ENCODE assay signal across 12 cellular contexts in genomic region chr2:190838492-190838910, GRCh38. TPM values are rescaled to one million over a fixed set of nuclear protein-coding genes. Genes with fewer than 3 reads are reported as not detected.
DNase-seq lines count a peak whose midpoint lies in the region; ATAC-seq and TF ChIP-seq lines count a peak whose summit lies in the region.
"Had no signal": no experiment of that assay in that cellular context is flagged by ENCODE, and none has a peak within 500 bp of the region (broad histone marks: within the 10 kb centered on the region; RNA-seq: fewer than 3 reads in every experiment).

No MANE protein-coding gene starts in this region.

- H3K4me3 ChIP-seq in RWPE2 (ENCODE audit: severe bottlenecking) (no peak overlapping the region), epithelial cell of esophagus (ENCODE audit: low read length) (no peak overlapping the region), aorta (ENCODE audit: low read length in 2 of 2) (no peak overlapping the region)
- H3K4me3 ChIP-seq: BLaER1 treated with 17β-estradiol and CSF1 and Interleukin-3, amounts not matched to agents 10 nM and 100 nM; prostate gland had no signal

- H3K27ac Mint-ChIP-seq in activated naive CD4-positive, alpha-beta T cell treated with anti-CD3 and anti-CD28 coated beads, Interleukin-2, amount 50 U/mL, for 24 hours = peak overlapping the region; percentile 11
- no peak overlapping the region for H3K27ac Mint-ChIP-seq in activated naive CD4-positive, alpha-beta T cell treated with anti-CD3 and anti-CD28 coated beads for 36 hours
- H3K27ac Mint-ChIP-seq: endodermal cell had no signal

- CTCF ChIA-PET in activated naive CD4-positive, alpha-beta T cell treated with anti-CD3 and anti-CD28 coated beads for 36 hours (lab: Charles Lee) = interaction anchor here (1.0 to 1.5 kb wide), 3 partner anchors 12 to 57 kb away, joined by 3 to 4 read pairs (median 3); no protein-coding TSS in a partner anchor

- H3K9me3 ChIP-seq in RWPE2 (ENCODE audit: severe bottlenecking) (no peaks in the 10 kb centered on the region), aorta (ENCODE audit: control insufficient read depth, low read length) (no peaks in the 10 kb centered on the region)
- H3K9me3 ChIP-seq: BLaER1 treated with 17β-estradiol and CSF1 and Interleukin-3, amounts not matched to agents 10 nM and 100 nM; prostate gland had no signal

- H3K4me1 Mint-ChIP-seq in activated naive CD4-positive, alpha-beta T cell treated with anti-CD3 and anti-CD28 coated beads, Interleukin-2, amount 50 U/mL, for 24 hours = peaks cover 37% of the 10 kb centered on the region
- H3K4me1 Mint-ChIP-seq in activated naive CD4-positive, alpha-beta T cell treated with anti-CD3 and anti-CD28 coated beads for 36 hours (ENCODE audit: low read depth) = peaks cover 39% of the 10 kb centered on the region

- no peak overlapping the region for H3K4me3 Mint-ChIP-seq in activated naive CD4-positive, alpha-beta T cell treated with anti-CD3 and anti-CD28 coated beads, Interleukin-2, amount 50 U/mL, for 24 hours
- H3K4me3 Mint-ChIP-seq in activated naive CD4-positive, alpha-beta T cell treated with anti-CD3 and anti-CD28 coated beads for 36 hours = no peak overlapping the region
- H3K4me3 Mint-ChIP-seq: endodermal cell had no signal

- no peaks in the 10 kb centered on the region for H3K9me3 Mint-ChIP-seq in activated naive CD4-positive, alpha-beta T cell treated with anti-CD3 and anti-CD28 coated beads, Interleukin-2, amount 50 U/mL, for 24 hours
- H3K9me3 Mint-ChIP-seq in activated naive CD4-positive, alpha-beta T cell treated with anti-CD3 and anti-CD28 coated beads for 36 hours = no peaks in the 10 kb centered on the region
- H3K9me3 Mint-ChIP-seq: endodermal cell had no signal

- H3K36me3 ChIP-seq in RWPE2 (ENCODE audit: low read depth) (no peaks in the 10 kb centered on the region), aorta (ENCODE audit: control insufficient read depth in 1 of 2, insufficient read depth in 2 of 2, low read length in 1 of 2) (no peaks in the 10 kb centered on the region)
- H3K36me3 ChIP-seq: BLaER1 treated with 17β-estradiol and CSF1 and Interleukin-3, amounts not matched to agents 10 nM and 100 nM; prostate gland had no signal

- H3K4me1 ChIP-seq in RWPE2 (ENCODE audit: insufficient read depth, poor library complexity, severe bottlenecking) (peaks cover 27% of the 10 kb centered on the region), aorta (ENCODE audit: control insufficient read depth in 1 of 2, insufficient read depth in 2 of 2, low read length in 2 of 2) (peaks cover 5 to 10% of the 10 kb centered on the region in 2 donors)
- H3K4me1 ChIP-seq: prostate gland had no signal

- H3K27me3 Mint-ChIP-seq in activated naive CD4-positive, alpha-beta T cell treated with anti-CD3 and anti-CD28 coated beads, Interleukin-2, amount 50 U/mL, for 24 hours = no peaks in the 10 kb centered on the region
- no peaks in the 10 kb centered on the region for H3K27me3 Mint-ChIP-seq in activated naive CD4-positive, alpha-beta T cell treated with anti-CD3 and anti-CD28 coated beads for 36 hours (ENCODE audit: low read depth)

- ATAC-seq in RWPE2 (ENCODE audit: low read depth) (peak; percentile 35), HG02571 (IDR thresholded peaks at IDR 0.05; ENCODE audit: unreplicated experiment) (no peak), aorta (ENCODE audit: low FRiP score) (no peak)

- peaks cover 9% of the 10 kb centered on the region for H3K36me3 Mint-ChIP-seq in activated naive CD4-positive, alpha-beta T cell treated with anti-CD3 and anti-CD28 coated beads, Interleukin-2, amount 50 U/mL, for 24 hours
- peaks cover 3% of the 10 kb centered on the region for H3K36me3 Mint-ChIP-seq in activated naive CD4-positive, alpha-beta T cell treated with anti-CD3 and anti-CD28 coated beads for 36 hours (ENCODE audit: low read depth)

- H3K27me3 ChIP-seq in RWPE2 (ENCODE audit: insufficient read depth, poor library complexity, severe bottlenecking) = no peaks in the 10 kb centered on the region
- H3K27me3 ChIP-seq in aorta (ENCODE audit: control insufficient read depth in 1 of 2, insufficient read depth in 2 of 2, low read length in 1 of 2) = no peaks in the 10 kb centered on the region
- H3K27me3 ChIP-seq: BLaER1 treated with 17β-estradiol and CSF1 and Interleukin-3, amounts not matched to agents 10 nM and 100 nM had no signal

- no peak for DNase-seq in activated naive CD4-positive, alpha-beta T cell treated with anti-CD3 and anti-CD28 coated beads for 36 hours
- DNase-seq in RWPE2 (ENCODE audit: low spot score) (no peak), epithelial cell of esophagus (ENCODE audit: low read depth) (peak; percentile 48), T-helper 9 cell (no peak), aorta (no peak)
- DNase-seq in stimulated activated CD8-positive, alpha-beta memory T cell treated with anti-CD3 and anti-CD28 coated beads, Interleukin-4, amount 100 ng/mL, for 48 hours = peak; percentile 56
- DNase-seq: activated effector memory CD4-positive, alpha-beta T cell treated with anti-CD3 and anti-CD28 coated beads, Interleukin-2, amount 50 U/mL, for 16 hours; endodermal cell had no signal

- TF ChIP-seq CTCF in RWPE2 (IDR thresholded peaks at IDR 0.05; ENCODE audit: poor library complexity, severe bottlenecking) = no peak
- TF ChIP-seq CTCF in epithelial cell of esophagus (IDR thresholded peaks at IDR 0.05; ENCODE audit: insufficient read depth, low read depth, low read length, missing control alignments) = no peak

- WGBS in aorta, 2 donors = 59 to 67% methylated on average over 2 of the region's 2 CpGs

- intact Hi-C loops in activated naive CD4-positive, alpha-beta T cell treated with anti-CD3 and anti-CD28 coated beads for 36 hours (cut with micrococcal nuclease) = loop anchor here (2.0 kb wide), 1 partner anchor 16 kb away; no protein-coding TSS in a partner anchor
- intact Hi-C loops in aorta (cut with DNase I) = no loop called here

- peak overlapping the region; percentile 91 for H3K27ac ChIP-seq in RWPE2 (ENCODE audit: poor library complexity, severe bottlenecking)
- peak overlapping the region in 1 of 2 donors; percentile 57 for H3K27ac ChIP-seq in aorta (ENCODE audit: low read depth in 1 of 2, low read length in 2 of 2)
- H3K27ac ChIP-seq: BLaER1 treated with 17β-estradiol and CSF1 and Interleukin-3, amounts not matched to agents 10 nM and 100 nM; prostate gland had no signal

RNA-seq across cellular contexts. Expression of gene GLS, which starts 42.1 kb away (rescaled TPM):
- total RNA-seq in activated naive CD4-positive, alpha-beta T cell treated with anti-CD3 and anti-CD28 coated beads for 36 hours = 100 to 1,000 TPM; 248 to 255 TPM
- total RNA-seq in aorta = 100 to 1,000 TPM; 344 to 425 TPM
- 100 to 1,000 TPM in 1 of 2 donors, 10 to 100 TPM in 1; 59.4 to 109 TPM for polyA plus RNA-seq in aorta

Comparison
In these comparisons a context has a peak if more than half of its experiments do, and no peak if none do; other contexts are left out.
1. DNase-seq: peak in epithelial cell of esophagus (single experiment) and stimulated activated CD8-positive, alpha-beta memory T cell treated with anti-CD3 and anti-CD28 coated beads, Interleukin-4, amount 100 ng/mL, for 48 hours (single experiment); none in activated naive CD4-positive, alpha-beta T cell treated with anti-CD3 and anti-CD28 coated beads for 36 hours (single experiment), RWPE2 (single experiment), T-helper 9 cell (single experiment) and aorta (0 of 2).